ENCODE assay signal across 1 cellular context in the genomic region with DNA sequence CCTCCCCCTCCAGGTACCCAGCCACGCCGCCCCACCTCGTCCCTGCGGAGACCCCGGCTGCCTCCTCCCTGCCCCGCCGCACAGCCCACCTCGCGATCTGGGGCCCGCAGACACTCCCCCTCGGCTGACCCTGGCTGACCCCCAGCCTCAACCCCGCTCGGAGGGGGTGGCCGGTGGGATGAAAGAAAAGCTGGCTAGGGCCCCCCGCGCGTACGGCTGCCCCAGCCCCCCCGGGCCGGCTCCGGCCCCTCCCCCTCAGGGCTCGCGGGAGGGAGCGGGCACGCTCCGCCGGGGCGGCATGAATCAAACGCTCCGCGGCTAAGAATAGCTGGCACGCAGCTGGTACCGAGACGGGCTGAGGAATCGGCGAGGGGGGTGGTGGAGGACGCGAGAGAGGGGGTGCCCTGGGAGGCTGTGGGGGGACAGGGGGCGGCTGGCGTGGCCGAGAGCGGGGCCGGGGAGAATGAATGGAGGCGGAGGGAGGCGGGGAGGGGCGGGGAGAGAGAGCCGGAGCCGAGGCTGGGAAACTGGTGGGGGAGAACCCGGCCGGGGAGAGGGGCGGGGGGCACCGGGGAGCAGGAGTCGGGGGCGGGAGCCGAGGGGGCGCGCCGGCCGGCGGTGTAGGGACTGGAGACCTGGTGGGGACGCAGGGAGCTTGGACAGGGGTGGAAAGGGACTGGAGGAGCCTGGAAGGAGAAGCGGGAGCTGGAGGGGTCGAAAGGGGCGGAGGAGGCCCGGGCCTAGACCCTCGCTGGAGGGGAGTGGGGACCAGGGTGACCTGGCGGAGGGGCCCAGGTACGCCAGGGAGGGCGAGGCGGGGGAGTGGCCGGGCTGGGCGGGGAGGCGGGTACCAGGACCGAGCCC.
TF ChIP-seq lines count a peak whose summit lies in the region.

No MANE protein-coding gene starts in this region.

TF ChIP-seq in SK-N-SH treated with all-trans-retinoic acid at 6 μM for 48 hours, 23 proteins besides CTCF, POLR2A, EP300 and RAD21 (continued from another document):
- TF ChIP-seq, protein P1, sequence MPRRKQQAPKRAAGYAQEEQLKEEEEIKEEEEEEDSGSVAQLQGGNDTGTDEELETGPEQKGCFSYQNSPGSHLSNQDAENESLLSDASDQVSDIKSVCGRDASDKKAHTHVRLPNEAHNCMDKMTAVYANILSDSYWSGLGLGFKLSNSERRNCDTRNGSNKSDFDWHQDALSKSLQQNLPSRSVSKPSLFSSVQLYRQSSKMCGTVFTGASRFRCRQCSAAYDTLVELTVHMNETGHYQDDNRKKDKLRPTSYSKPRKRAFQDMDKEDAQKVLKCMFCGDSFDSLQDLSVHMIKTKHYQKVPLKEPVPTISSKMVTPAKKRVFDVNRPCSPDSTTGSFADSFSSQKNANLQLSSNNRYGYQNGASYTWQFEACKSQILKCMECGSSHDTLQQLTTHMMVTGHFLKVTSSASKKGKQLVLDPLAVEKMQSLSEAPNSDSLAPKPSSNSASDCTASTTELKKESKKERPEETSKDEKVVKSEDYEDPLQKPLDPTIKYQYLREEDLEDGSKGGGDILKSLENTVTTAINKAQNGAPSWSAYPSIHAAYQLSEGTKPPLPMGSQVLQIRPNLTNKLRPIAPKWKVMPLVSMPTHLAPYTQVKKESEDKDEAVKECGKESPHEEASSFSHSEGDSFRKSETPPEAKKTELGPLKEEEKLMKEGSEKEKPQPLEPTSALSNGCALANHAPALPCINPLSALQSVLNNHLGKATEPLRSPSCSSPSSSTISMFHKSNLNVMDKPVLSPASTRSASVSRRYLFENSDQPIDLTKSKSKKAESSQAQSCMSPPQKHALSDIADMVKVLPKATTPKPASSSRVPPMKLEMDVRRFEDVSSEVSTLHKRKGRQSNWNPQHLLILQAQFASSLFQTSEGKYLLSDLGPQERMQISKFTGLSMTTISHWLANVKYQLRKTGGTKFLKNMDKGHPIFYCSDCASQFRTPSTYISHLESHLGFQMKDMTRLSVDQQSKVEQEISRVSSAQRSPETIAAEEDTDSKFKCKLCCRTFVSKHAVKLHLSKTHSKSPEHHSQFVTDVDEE (CRISPR knock-in tag; IDR thresholded peaks at IDR 0.05) = no peak
- TF ChIP-seq PPARA (CRISPR knock-in tag; IDR thresholded peaks at IDR 0.05; ENCODE audit: borderline replicate concordance) (no peak), GLIS3 (CRISPR knock-in tag; IDR thresholded peaks at IDR 0.05) (no peak), CSDC2 (CRISPR knock-in tag; IDR thresholded peaks at IDR 0.05) (no peak), RARB (CRISPR knock-in tag; IDR thresholded peaks at IDR 0.05) (no peak)
- TF ChIP-seq, protein P2, sequence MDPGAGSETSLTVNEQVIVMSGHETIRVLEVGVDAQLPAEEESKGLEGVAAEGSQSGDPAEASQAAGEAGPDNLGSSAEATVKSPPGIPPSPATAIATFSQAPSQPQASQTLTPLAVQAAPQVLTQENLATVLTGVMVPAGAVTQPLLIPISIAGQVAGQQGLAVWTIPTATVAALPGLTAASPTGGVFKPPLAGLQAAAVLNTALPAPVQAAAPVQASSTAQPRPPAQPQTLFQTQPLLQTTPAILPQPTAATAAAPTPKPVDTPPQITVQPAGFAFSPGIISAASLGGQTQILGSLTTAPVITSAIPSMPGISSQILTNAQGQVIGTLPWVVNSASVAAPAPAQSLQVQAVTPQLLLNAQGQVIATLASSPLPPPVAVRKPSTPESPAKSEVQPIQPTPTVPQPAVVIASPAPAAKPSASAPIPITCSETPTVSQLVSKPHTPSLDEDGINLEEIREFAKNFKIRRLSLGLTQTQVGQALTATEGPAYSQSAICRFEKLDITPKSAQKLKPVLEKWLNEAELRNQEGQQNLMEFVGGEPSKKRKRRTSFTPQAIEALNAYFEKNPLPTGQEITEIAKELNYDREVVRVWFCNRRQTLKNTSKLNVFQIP (CRISPR knock-in tag; IDR thresholded peaks at IDR 0.05; ENCODE audit: borderline replicate concordance, low read depth) = no peak
TF ChIP-seq in SK-N-SH treated with all-trans-retinoic acid at 6 μM for 48 hours: peak in this region for 0.
